ENCODE assay signal across 19 cellular contexts in the genomic region with DNA sequence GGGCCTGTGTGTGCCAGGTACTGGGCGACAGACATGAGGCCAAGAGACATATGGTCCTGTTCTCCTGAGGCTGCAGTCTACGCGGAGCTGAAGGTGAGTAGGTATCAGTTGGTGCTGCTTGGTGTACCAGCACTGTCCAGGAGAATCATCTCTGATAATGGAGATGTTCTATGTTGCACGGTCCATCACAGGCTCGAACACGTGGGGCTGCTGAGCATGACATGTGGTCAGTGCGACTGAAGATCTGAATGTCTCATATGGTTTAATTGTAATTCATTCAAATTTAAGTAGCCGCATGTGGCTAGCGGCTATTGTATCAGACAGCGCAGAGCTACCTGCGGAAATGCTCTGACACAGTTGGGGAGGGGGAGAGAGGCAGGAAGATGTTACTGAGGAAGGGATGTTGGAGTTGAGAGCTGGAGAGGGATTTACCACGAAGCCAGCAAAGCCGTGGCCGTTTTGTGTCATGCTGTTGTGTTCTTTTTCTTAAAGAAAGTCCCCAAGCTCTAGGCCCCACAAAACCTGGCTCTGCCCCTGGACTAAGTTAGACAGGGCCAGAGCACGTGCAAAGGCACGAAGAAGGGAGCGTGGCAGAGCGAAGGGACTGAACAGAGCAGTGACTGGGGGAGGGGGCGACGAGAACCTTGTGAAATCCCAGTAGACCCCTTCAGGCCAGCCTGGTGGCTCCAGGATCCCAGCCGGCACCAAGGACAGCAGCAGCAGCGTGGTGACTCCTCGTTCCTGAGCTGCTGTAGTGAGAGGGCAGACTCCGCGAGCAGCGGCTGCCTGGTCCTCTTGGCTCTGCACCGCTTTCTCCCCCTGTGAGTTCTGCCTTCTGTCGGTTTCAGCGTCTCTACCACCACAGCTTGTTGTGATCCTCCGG. TPM values are rescaled to one million over a fixed set of nuclear protein-coding genes. Genes with fewer than 3 reads are reported as not detected.
DNase-seq lines count a peak whose midpoint lies in the region; ATAC-seq lines count a peak whose summit lies in the region.
"Had no signal": no experiment of that assay in that cellular context is flagged by ENCODE, and none has a peak within 500 bp of the region (broad histone marks: within the 10 kb centered on the region; RNA-seq: fewer than 3 reads in every experiment).

No MANE protein-coding gene starts in this region.

- no peaks in the 10 kb centered on the region for H3K79me1 ChIP-seq in mesendoderm (ENCODE audit: low read length)

- H3K9me3 Mint-ChIP-seq in CD8-positive, alpha-beta memory T cell, result no peaks in the 10 kb centered on the region
- H3K9me3 Mint-ChIP-seq: activated T-helper 17 cell treated with anti-CD3 and anti-CD28 coated beads, Interleukin-2, amount 50 U/mL, for 72 hours had no signal

- POLR2A ChIA-PET in CD8-positive, alpha-beta memory T cell (lab: Charles Lee), result no interaction called here

- no peak overlapping the region for H3K4ac ChIP-seq in mesendoderm (ENCODE audit: low read depth, low read length)

- H3K23ac ChIP-seq in mesendoderm (ENCODE audit: low read length), result no peak overlapping the region

- WGBS in GM23248 (ENCODE audit: low coverage in 1 of 2, low lambda C conversion rate in 2 of 2, missing lambda C conversion rate in 2 of 2), 2 experiments, result 54 to 55% methylated on average over 29 to 30 of the region's 30 CpGs
- WGBS in mesendoderm (ENCODE audit: extremely low coverage, insufficient coverage, low lambda C conversion rate), result no CpG with 5 or more reads among the region's 30 CpGs

- no peaks in the 10 kb centered on the region for H3K36me3 ChIP-seq in GM23248 (ENCODE audit: low read depth)
- H3K36me3 ChIP-seq in mesendoderm (ENCODE audit: control insufficient read depth, insufficient read depth, low read length), result no peaks in the 10 kb centered on the region
- no peaks in the 10 kb centered on the region for H3K36me3 ChIP-seq in CD8-positive, alpha-beta memory T cell (ENCODE audit: insufficient read depth, low read length)
- H3K36me3 ChIP-seq: colonic mucosa had no signal

- peak overlapping the region in 2 of 8 donors; percentile 33 to 47 for H3K27ac Mint-ChIP-seq in CD8-positive, alpha-beta memory T cell
- H3K27ac Mint-ChIP-seq: activated T-helper 17 cell treated with anti-CD3 and anti-CD28 coated beads, Interleukin-2, amount 50 U/mL, for 72 hours; B cell had no signal

- no peaks in the 10 kb centered on the region for H3K79me2 ChIP-seq in GM23248 (ENCODE audit: insufficient read depth)
- H3K79me2 ChIP-seq in mesendoderm (ENCODE audit: control insufficient read depth, insufficient read depth, low read length), result no peaks in the 10 kb centered on the region

- in situ Hi-C loops in GM23248 (cut with MboI), result no loop called here

- no peak overlapping the region for H3K18ac ChIP-seq in mesendoderm (ENCODE audit: low read length)

- DNase-seq in GM23248 (peak; percentile 55), SK-N-DZ (ENCODE audit: low spot score) (peak; percentile 19), mesendoderm (peak; percentile 76), GDM1 (lab: John Stamatoyannopoulos, UW) (no peak), NCI-H510A (lab: John Stamatoyannopoulos, UW) (no peak)
- DNase-seq in CD8-positive, alpha-beta memory T cell, result no peak
- DNase-seq: activated CD8-positive, alpha-beta memory T cell treated with anti-CD3 and anti-CD28 coated beads for 24 hours; colonic mucosa; KBM-7; kidney glomerular epithelial cell; PC-9; stimulated activated CD4-positive, alpha-beta T cell treated with anti-CD3 and anti-CD28 coated beads, Interleukin-4, amount 100 ng/mL, for 4 hours; SW 1271 had no signal

- no peak overlapping the region for H4K8ac ChIP-seq in mesendoderm (ENCODE audit: low read depth, low read length)

- CTCF ChIA-PET in CD8-positive, alpha-beta memory T cell (lab: Charles Lee), result no interaction called here

- H3K9me3 ChIP-seq in GM23248 (ENCODE audit: low read depth), result no peaks in the 10 kb centered on the region
- no peaks in the 10 kb centered on the region for H3K9me3 ChIP-seq in CD8-positive, alpha-beta memory T cell (ENCODE audit: low read length)
- H3K9me3 ChIP-seq: colonic mucosa had no signal

- peaks cover 9 to 11% (median 10%) of the 10 kb centered on the region in 3 donors for H3K4me1 Mint-ChIP-seq in CD8-positive, alpha-beta memory T cell
- H3K4me1 Mint-ChIP-seq: activated T-helper 17 cell treated with anti-CD3 and anti-CD28 coated beads, Interleukin-2, amount 50 U/mL, for 72 hours; B cell had no signal

- no peak overlapping the region for H2BK120ac ChIP-seq in mesendoderm (ENCODE audit: low read depth, low read length)

- H3K9ac ChIP-seq in GM23248 (no peak overlapping the region), mesendoderm (ENCODE audit: low read length) (no peak overlapping the region)

- peak overlapping the region in 1 of 7 donors; percentile 65 for H3K4me3 Mint-ChIP-seq in CD8-positive, alpha-beta memory T cell
- H3K4me3 Mint-ChIP-seq: activated T-helper 17 cell treated with anti-CD3 and anti-CD28 coated beads, Interleukin-2, amount 50 U/mL, for 72 hours; B cell had no signal

- H3K27ac ChIP-seq in GM23248, result no peak overlapping the region
- no peak overlapping the region for H3K27ac ChIP-seq in mesendoderm (ENCODE audit: low read depth, low read length)
- H3K27ac ChIP-seq in CD8-positive, alpha-beta memory T cell (ENCODE audit: low read depth, low read length), result no peak overlapping the region
- H3K27ac ChIP-seq: colonic mucosa, PC-9 had no signal

- H3K4me2 ChIP-seq in GM23248 (ENCODE audit: unreplicated experiment), result no peak overlapping the region
- H3K4me2 ChIP-seq in mesendoderm (ENCODE audit: low read length), result no peak overlapping the region
- H3K4me2 ChIP-seq: PC-9 had no signal

- no peak overlapping the region for H2BK5ac ChIP-seq in mesendoderm (ENCODE audit: low read length)

- no peak overlapping the region for H2AK5ac ChIP-seq in mesendoderm (ENCODE audit: low read length)

- no peaks in the 10 kb centered on the region for H3F3A ChIP-seq in GM23248 (ENCODE audit: insufficient read depth)

- no peak overlapping the region for H3K56ac ChIP-seq in mesendoderm (ENCODE audit: low read length)

- peaks cover 15 to 22% of the 10 kb centered on the region in 2 donors for H3K27me3 Mint-ChIP-seq in CD8-positive, alpha-beta memory T cell

- no peak overlapping the region for H3K4me3 ChIP-seq in GM23248
- no peak overlapping the region for H3K4me3 ChIP-seq in mesendoderm (ENCODE audit: low read length)
- H3K4me3 ChIP-seq in CD8-positive, alpha-beta memory T cell (ENCODE audit: low read length), result no peak overlapping the region
- H3K4me3 ChIP-seq: colonic mucosa, PC-9 had no signal

- H3K9me2 ChIP-seq in GM23248 (ENCODE audit: insufficient read depth), result no peaks in the 10 kb centered on the region

- H2AFZ ChIP-seq in GM23248, result no peak overlapping the region
- H2AFZ ChIP-seq: PC-9 had no signal

- H4K20me1 ChIP-seq in GM23248 (ENCODE audit: insufficient read depth), result no peaks in the 10 kb centered on the region

- no peaks in the 10 kb centered on the region for H3K36me3 Mint-ChIP-seq in CD8-positive, alpha-beta memory T cell

- H3K27me3 ChIP-seq in GM23248 (replicated peaks; ENCODE audit: insufficient read depth) (no peaks in the 10 kb centered on the region; the same call in 1 of the 2 replicates), mesendoderm (ENCODE audit: insufficient read depth, low read length, poor library complexity) (no peaks in the 10 kb centered on the region)
- H3K27me3 ChIP-seq in CD8-positive, alpha-beta memory T cell (ENCODE audit: insufficient read depth, low read length, poor library complexity, severe bottlenecking), result no peaks in the 10 kb centered on the region
- H3K27me3 ChIP-seq: colonic mucosa had no signal

- peak; percentile 36 for ATAC-seq in esophagus mucosa
- no peak for ATAC-seq in GM21447 (IDR thresholded peaks at IDR 0.05; ENCODE audit: unreplicated experiment)
- ATAC-seq: activated T-helper 17 cell treated with anti-CD3 and anti-CD28 coated beads, Interleukin-2, amount 50 U/mL, for 72 hours had no signal

- H3K4me1 ChIP-seq in GM23248 (ENCODE audit: insufficient read depth), result peaks cover 5% of the 10 kb centered on the region
- no peaks in the 10 kb centered on the region for H3K4me1 ChIP-seq in mesendoderm (ENCODE audit: control insufficient read depth, low read depth, low read length)
- H3K4me1 ChIP-seq in CD8-positive, alpha-beta memory T cell (ENCODE audit: insufficient read depth, low read length), result no peaks in the 10 kb centered on the region
- H3K4me1 ChIP-seq: colonic mucosa had no signal

- no peak overlapping the region for H4K5ac ChIP-seq in mesendoderm (ENCODE audit: low read length)

- H2BK15ac ChIP-seq in mesendoderm (replicated peaks; ENCODE audit: low read depth), result no peak overlapping the region

RNA-seq across cellular contexts. Expression of a gene that starts 20.0 kb away (rescaled TPM):
- not detected in 2 replicates for total RNA-seq in GM23248 (2014; rRNA removed; shearing (Covaris generic))
- 0.18 and 0.70 TPM in 2 replicates for polyA plus RNA-seq in GM23248 (2016; fragmentation: Nextera tagmentation; extraction: Ambion mirVana)
- polyA plus RNA-seq in SK-N-DZ (2014; cell fraction: cytosol; rRNA removed), result 0.22 TPM in 1 of 2 replicates, not detected in the other
- polyA plus RNA-seq in SK-N-DZ (2014; cell fraction: nucleus; rRNA removed), result 1.9 TPM in 1 of 2 replicates, not detected in the other
- total RNA-seq in esophagus mucosa, result not detected
- polyA plus RNA-seq in mesendoderm (2013, experiment 1 of 2), result 1.3 TPM
- polyA plus RNA-seq in mesendoderm (2013, experiment 2 of 2), result 1.3 TPM
- total RNA-seq in CD8-positive, alpha-beta memory T cell, result 10 to 100 TPM; 11.6 to 13.9 TPM
- polyA plus RNA-seq in CD8-positive, alpha-beta memory T cell, result 12.2 TPM
- total RNA-seq: epithelial cell of proximal tubule, osteocyte had no signal

Comparison
In these comparisons a context has a peak if more than half of its experiments do, and no peak if none do; other contexts are left out.
1. DNase-seq: peak in GM23248 (single experiment), SK-N-DZ (single experiment) and mesendoderm (single experiment); none in GDM1 (single experiment), NCI-H510A (single experiment) and CD8-positive, alpha-beta memory T cell (0 of 5).